1 cellular context compared by ENCODE assay signal in the genomic region with DNA sequence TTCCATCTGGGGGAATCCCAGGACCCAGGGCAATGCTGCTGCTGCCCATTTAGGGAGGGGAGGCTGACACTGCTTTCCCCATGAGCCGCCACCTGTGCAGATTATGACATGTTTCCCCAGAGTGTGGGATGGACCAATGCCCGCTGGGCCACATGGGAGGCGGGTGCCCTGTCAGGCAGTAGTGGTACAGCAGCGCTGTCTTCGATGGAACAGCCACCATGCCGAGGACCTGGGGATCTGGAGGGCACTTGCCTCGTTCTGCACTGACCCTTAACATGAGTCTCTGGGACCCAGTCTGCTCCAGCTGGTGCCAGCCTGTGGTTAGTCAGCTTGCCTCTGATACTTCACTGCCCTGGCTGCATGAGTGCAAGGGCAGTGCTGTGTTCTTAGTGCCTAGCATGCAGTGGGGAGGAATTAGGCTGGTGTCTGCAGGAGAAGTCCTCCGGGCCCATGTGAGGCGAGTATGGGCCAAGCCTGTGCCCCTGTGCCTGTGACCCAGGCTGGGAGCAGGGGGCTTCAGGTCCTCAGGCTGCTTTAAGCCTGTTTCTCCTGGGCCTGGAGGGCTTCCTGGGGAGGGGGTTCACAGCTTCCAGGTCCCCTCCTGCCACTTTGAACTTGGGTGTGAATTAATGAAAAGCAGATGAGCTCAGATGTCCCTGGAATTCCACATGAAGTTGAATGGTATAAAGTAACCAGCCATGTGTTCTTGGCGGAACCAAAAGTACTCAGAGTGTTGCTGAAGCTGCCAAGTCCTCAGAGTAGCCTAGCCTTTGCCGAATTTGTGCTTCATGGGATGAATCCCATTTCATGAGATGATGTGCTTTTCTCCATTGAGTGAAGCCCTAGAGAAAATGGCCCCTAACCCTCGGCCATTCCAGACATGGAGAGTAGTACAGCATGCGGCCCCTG.
TF ChIP-seq lines count a peak whose summit lies in the region.

No MANE protein-coding gene starts in this region.

TF ChIP-seq in HepG2, 621 proteins besides CTCF, POLR2A, EP300 and RAD21 (continued from another document):
- TF ChIP-seq, protein P1, sequence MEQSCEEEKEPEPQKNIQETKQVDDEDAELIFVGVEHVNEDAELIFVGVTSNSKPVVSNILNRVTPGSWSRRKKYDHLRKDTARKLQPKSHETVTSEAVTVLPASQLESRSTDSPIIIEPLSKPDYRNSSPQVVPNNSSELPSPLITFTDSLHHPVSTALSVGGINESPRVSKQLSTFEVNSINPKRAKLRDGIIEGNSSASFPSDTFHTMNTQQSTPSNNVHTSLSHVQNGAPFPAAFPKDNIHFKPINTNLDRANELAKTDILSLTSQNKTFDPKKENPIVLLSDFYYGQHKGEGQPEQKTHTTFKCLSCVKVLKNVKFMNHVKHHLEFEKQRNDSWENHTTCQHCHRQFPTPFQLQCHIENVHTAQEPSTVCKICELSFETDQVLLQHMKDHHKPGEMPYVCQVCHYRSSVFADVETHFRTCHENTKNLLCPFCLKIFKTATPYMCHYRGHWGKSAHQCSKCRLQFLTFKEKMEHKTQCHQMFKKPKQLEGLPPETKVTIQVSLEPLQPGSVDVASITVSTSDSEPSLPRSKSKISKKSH (CRISPR knock-in tag; IDR thresholded peaks at IDR 0.05; ENCODE audit: borderline replicate concordance) = no peak
- TF ChIP-seq ZNF350 (CRISPR knock-in tag; IDR thresholded peaks at IDR 0.05; ENCODE audit: borderline replicate concordance, low read depth) (no peak), ZNF556 (CRISPR knock-in tag; IDR thresholded peaks at IDR 0.05; ENCODE audit: borderline replicate concordance) (peak; percentile 73; the same call in 1 of the 2 replicates), ZBTB25 (CRISPR knock-in tag; IDR thresholded peaks at IDR 0.05) (no peak)
